15 cellular contexts compared by ENCODE assay signal in genomic region chr1:104028670-104029069, GRCh38.
"Had no signal": no experiment of that assay in that cellular context is flagged by ENCODE, and none has a peak within 500 bp of the region (broad histone marks: within the 10 kb centered on the region; RNA-seq: fewer than 3 reads in every experiment).

No MANE protein-coding gene starts in this region.

- H3K4me3 Mint-ChIP-seq: activated naive CD4-positive, alpha-beta T cell treated with anti-CD3 and anti-CD28 coated beads, Interleukin-2, amount 50 U/mL, for 24 hours; natural killer cell; stimulated activated effector memory CD8-positive, alpha-beta T cell treated with anti-CD3 and anti-CD28 coated beads, Interleukin-12 subunit alpha, Interleukin-12 subunit beta, amount 100 ng/mL, for 72 hours had no signal

- H3K27ac Mint-ChIP-seq: activated naive CD4-positive, alpha-beta T cell treated with anti-CD3 and anti-CD28 coated beads, Interleukin-2, amount 50 U/mL, for 24 hours; natural killer cell; progenitor cell of endocrine pancreas; stimulated activated effector memory CD8-positive, alpha-beta T cell treated with anti-CD3 and anti-CD28 coated beads, Interleukin-12 subunit alpha, Interleukin-12 subunit beta, amount 100 ng/mL, for 72 hours had no signal

- H3K4me3 ChIP-seq: colonic mucosa, transverse colon had no signal

- ATAC-seq: left lobe of liver; natural killer cell; right cardiac atrium; stimulated activated effector memory CD8-positive, alpha-beta T cell treated with anti-CD3 and anti-CD28 coated beads, Interleukin-12 subunit alpha, Interleukin-12 subunit beta, amount 100 ng/mL, for 72 hours had no signal

- H3K36me3 ChIP-seq: colonic mucosa, transverse colon had no signal

- DNase-seq: activated CD4-positive, alpha-beta T cell treated with anti-CD3 and anti-CD28 coated beads, Interleukin-2, amount 50 U/mL, for 1 hour; activated T-cell treated with anti-CD3 and anti-CD28 coated beads, Interleukin-2, amount 50 U/mL, for 1 hour; caudate nucleus; colonic mucosa; effector CD4-positive, alpha-beta T cell; islet precursor cell; natural killer cell; nucleus accumbens; right cardiac atrium; small intestine; transverse colon had no signal

- H3K9me3 Mint-ChIP-seq: activated naive CD4-positive, alpha-beta T cell treated with anti-CD3 and anti-CD28 coated beads, Interleukin-2, amount 50 U/mL, for 24 hours had no signal

- H3K27me3 Mint-ChIP-seq: activated naive CD4-positive, alpha-beta T cell treated with anti-CD3 and anti-CD28 coated beads, Interleukin-2, amount 50 U/mL, for 24 hours had no signal

- H3K9me3 ChIP-seq: colonic mucosa, transverse colon had no signal

- H3K27me3 ChIP-seq: colonic mucosa, transverse colon had no signal

- H3K4me1 Mint-ChIP-seq: activated naive CD4-positive, alpha-beta T cell treated with anti-CD3 and anti-CD28 coated beads, Interleukin-2, amount 50 U/mL, for 24 hours; natural killer cell; stimulated activated effector memory CD8-positive, alpha-beta T cell treated with anti-CD3 and anti-CD28 coated beads, Interleukin-12 subunit alpha, Interleukin-12 subunit beta, amount 100 ng/mL, for 72 hours had no signal

- H3K36me3 Mint-ChIP-seq: activated naive CD4-positive, alpha-beta T cell treated with anti-CD3 and anti-CD28 coated beads, Interleukin-2, amount 50 U/mL, for 24 hours; natural killer cell; stimulated activated effector memory CD8-positive, alpha-beta T cell treated with anti-CD3 and anti-CD28 coated beads, Interleukin-12 subunit alpha, Interleukin-12 subunit beta, amount 100 ng/mL, for 72 hours had no signal

- H3K4me1 ChIP-seq: colonic mucosa, transverse colon had no signal

- H3K27ac ChIP-seq: colonic mucosa, transverse colon had no signal
